Comparison of ENCODE assay signal across 17 cellular contexts in genomic region chr10:11712761-11713160, GRCh38.
"Had no signal": no experiment of that assay in that cellular context is flagged by ENCODE, and none has a peak within 500 bp of the region (broad histone marks: within the 10 kb centered on the region; RNA-seq: fewer than 3 reads in every experiment).

No MANE protein-coding gene starts in this region.

- H3K4me3 Mint-ChIP-seq: activated CD8-positive, alpha-beta memory T cell treated with anti-CD3 and anti-CD28 coated beads, Interleukin-2, amount 10 ng/mL, durations not matched to agents 7 days and 5 days; activated naive CD8-positive, alpha-beta T cell treated with anti-CD3 and anti-CD28 coated beads, Interleukin-2, amount 10 ng/mL, durations not matched to agents 7 days and 5 days; activated T-helper 17 cell treated with anti-CD3 and anti-CD28 coated beads, Interleukin-2, amount 50 U/mL, for 72 hours; brain; neural crest cell; stimulated activated naive CD8-positive, alpha-beta T cell treated with anti-CD3 and anti-CD28 coated beads, Interleukin-15, amount 100 ng/mL, for 72 hours had no signal

- DNase-seq: activated CD4-positive, alpha-beta T cell treated with anti-CD3 and anti-CD28 coated beads, Interleukin-2, amount 50 U/mL, for 4 hours; activated CD8-positive, alpha-beta memory T cell treated with anti-CD3 and anti-CD28 coated beads, Interleukin-2, amount 10 ng/mL, durations not matched to agents 7 days and 5 days; activated naive CD4-positive, alpha-beta T cell treated with Interleukin-2 at 50 U/mL for 16 hours; activated naive CD8-positive, alpha-beta T cell treated with anti-CD3 and anti-CD28 coated beads, Interleukin-2, amount 10 ng/mL, durations not matched to agents 7 days and 5 days; central memory CD4-positive, alpha-beta T cell; colonic mucosa; left ventricle myocardium superior; mucosa of descending colon; naive B cell; psoas muscle; stimulated activated naive CD8-positive, alpha-beta T cell treated with anti-CD3 and anti-CD28 coated beads, Interleukin-15, amount 100 ng/mL, for 72 hours; SW 1271; WERI-Rb-1 had no signal

- H3K9me3 ChIP-seq: colonic mucosa, mucosa of descending colon, psoas muscle had no signal

- H3K36me3 ChIP-seq: colonic mucosa, heart right ventricle, WERI-Rb-1 had no signal

- H3K27ac ChIP-seq: colonic mucosa, heart right ventricle, psoas muscle, WERI-Rb-1 had no signal

- H3K4me1 ChIP-seq: colonic mucosa, psoas muscle had no signal

- H3K36me3 Mint-ChIP-seq: activated CD8-positive, alpha-beta memory T cell treated with anti-CD3 and anti-CD28 coated beads, Interleukin-2, amount 10 ng/mL, durations not matched to agents 7 days and 5 days; activated naive CD8-positive, alpha-beta T cell treated with anti-CD3 and anti-CD28 coated beads, Interleukin-2, amount 10 ng/mL, durations not matched to agents 7 days and 5 days; brain; naive B cell had no signal

- H3K27ac Mint-ChIP-seq: activated CD8-positive, alpha-beta memory T cell treated with anti-CD3 and anti-CD28 coated beads, Interleukin-2, amount 10 ng/mL, durations not matched to agents 7 days and 5 days; activated T-helper 17 cell treated with anti-CD3 and anti-CD28 coated beads, Interleukin-2, amount 50 U/mL, for 72 hours had no signal

- H3K4me3 ChIP-seq: colonic mucosa, heart right ventricle, mucosa of descending colon, psoas muscle had no signal

- H3K9me3 Mint-ChIP-seq: activated T-helper 17 cell treated with anti-CD3 and anti-CD28 coated beads, Interleukin-2, amount 50 U/mL, for 72 hours; neural crest cell had no signal

- H3K27me3 Mint-ChIP-seq: naive B cell had no signal

- ATAC-seq: activated CD8-positive, alpha-beta memory T cell treated with anti-CD3 and anti-CD28 coated beads, Interleukin-2, amount 10 ng/mL, durations not matched to agents 7 days and 5 days; activated T-helper 17 cell treated with anti-CD3 and anti-CD28 coated beads, Interleukin-2, amount 50 U/mL, for 72 hours; mucosa of descending colon; psoas muscle; stimulated activated naive CD8-positive, alpha-beta T cell treated with anti-CD3 and anti-CD28 coated beads, Interleukin-15, amount 100 ng/mL, for 72 hours had no signal
